In genomic region chr12:124566181-124567034, GRCh38 we compare ENCODE assay signal across 1 cellular context.
TF ChIP-seq lines count a peak whose summit lies in the region.

No MANE protein-coding gene starts in this region.

TF ChIP-seq in K562, 482 proteins besides CTCF, POLR2A, EP300 and RAD21 (continued from another document):
- TF ChIP-seq RERE (CRISPR knock-in tag; IDR thresholded peaks at IDR 0.05; ENCODE audit: borderline replicate concordance) (no peak), ZNF717 (CRISPR knock-in tag; IDR thresholded peaks at IDR 0.05) (no peak), FOXK2 (conservative IDR thresholded peaks at IDR 0.05 in 1 of 2, IDR thresholded peaks at IDR 0.05 in 1 of 2; ENCODE audit: low read depth in 2 of 2) (no peak), ZNF785 (CRISPR knock-in tag; IDR thresholded peaks at IDR 0.05) (no peak), BDP1 (IDR thresholded peaks at IDR 0.05; ENCODE audit: insufficient read depth, insufficient read length) (no peak), ZFX (CRISPR knock-in tag; IDR thresholded peaks at IDR 0.05) (peak; percentile 31), DNMT1 (IDR thresholded peaks at IDR 0.05) (no peak), ELF2 (CRISPR knock-in tag; IDR thresholded peaks at IDR 0.05) (0 out of 2 replicates have a peak, but pooled peaks have one; percentile 35), KDM1A (IDR thresholded peaks at IDR 0.05) (peak in 1 of 2 experiments; percentile 40; a peak in 1 of 4 replicates), SREBF2 (CRISPR knock-in tag; IDR thresholded peaks at IDR 0.05) (no peak), NR3C1 (CRISPR knock-in tag; IDR thresholded peaks at IDR 0.05) (no peak), ZNF707 (CRISPR knock-in tag; conservative IDR thresholded peaks at IDR 0.05) (no peak), E2F8 (IDR thresholded peaks at IDR 0.05; ENCODE audit: low read depth, partially characterized antibody) (no peak), SMAD3 (CRISPR knock-in tag; conservative IDR thresholded peaks at IDR 0.05) (no peak), EZH2 (IDR thresholded peaks at IDR 0.05; ENCODE audit: borderline replicate concordance, low read depth, low read length) (no peak), IRF2 (CRISPR knock-in tag; IDR thresholded peaks at IDR 0.05) (no peak), PML (IDR thresholded peaks at IDR 0.05; ENCODE audit: low read length) (no peak), NONO (IDR thresholded peaks at IDR 0.05; ENCODE audit: low read depth in 2 of 2, low read length in 1 of 2) (no peak)
- TF ChIP-seq, protein P1, sequence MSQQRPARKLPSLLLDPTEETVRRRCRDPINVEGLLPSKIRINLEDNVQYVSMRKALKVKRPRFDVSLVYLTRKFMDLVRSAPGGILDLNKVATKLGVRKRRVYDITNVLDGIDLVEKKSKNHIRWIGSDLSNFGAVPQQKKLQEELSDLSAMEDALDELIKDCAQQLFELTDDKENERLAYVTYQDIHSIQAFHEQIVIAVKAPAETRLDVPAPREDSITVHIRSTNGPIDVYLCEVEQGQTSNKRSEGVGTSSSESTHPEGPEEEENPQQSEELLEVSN (IDR thresholded peaks at IDR 0.05; ENCODE audit: borderline replicate concordance in 1 of 2, extremely low read depth in 1 of 2, insufficient read depth in 1 of 2, insufficient read length in 1 of 2, low read depth in 1 of 2, low read length in 1 of 2, poor library complexity in 1 of 2, severe bottlenecking in 1 of 2), result peak in 1 of 2 experiments; percentile 31
- TF ChIP-seq, protein P2, sequence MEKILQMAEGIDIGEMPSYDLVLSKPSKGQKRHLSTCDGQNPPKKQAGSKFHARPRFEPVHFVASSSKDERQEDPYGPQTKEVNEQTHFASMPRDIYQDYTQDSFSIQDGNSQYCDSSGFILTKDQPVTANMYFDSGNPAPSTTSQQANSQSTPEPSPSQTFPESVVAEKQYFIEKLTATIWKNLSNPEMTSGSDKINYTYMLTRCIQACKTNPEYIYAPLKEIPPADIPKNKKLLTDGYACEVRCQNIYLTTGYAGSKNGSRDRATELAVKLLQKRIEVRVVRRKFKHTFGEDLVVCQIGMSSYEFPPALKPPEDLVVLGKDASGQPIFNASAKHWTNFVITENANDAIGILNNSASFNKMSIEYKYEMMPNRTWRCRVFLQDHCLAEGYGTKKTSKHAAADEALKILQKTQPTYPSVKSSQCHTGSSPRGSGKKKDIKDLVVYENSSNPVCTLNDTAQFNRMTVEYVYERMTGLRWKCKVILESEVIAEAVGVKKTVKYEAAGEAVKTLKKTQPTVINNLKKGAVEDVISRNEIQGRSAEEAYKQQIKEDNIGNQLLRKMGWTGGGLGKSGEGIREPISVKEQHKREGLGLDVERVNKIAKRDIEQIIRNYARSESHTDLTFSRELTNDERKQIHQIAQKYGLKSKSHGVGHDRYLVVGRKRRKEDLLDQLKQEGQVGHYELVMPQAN (IDR thresholded peaks at IDR 0.05; ENCODE audit: borderline replicate concordance), result 0 out of 2 replicates have a peak, but pooled peaks have one; percentile 20
- TF ChIP-seq, protein P3, sequence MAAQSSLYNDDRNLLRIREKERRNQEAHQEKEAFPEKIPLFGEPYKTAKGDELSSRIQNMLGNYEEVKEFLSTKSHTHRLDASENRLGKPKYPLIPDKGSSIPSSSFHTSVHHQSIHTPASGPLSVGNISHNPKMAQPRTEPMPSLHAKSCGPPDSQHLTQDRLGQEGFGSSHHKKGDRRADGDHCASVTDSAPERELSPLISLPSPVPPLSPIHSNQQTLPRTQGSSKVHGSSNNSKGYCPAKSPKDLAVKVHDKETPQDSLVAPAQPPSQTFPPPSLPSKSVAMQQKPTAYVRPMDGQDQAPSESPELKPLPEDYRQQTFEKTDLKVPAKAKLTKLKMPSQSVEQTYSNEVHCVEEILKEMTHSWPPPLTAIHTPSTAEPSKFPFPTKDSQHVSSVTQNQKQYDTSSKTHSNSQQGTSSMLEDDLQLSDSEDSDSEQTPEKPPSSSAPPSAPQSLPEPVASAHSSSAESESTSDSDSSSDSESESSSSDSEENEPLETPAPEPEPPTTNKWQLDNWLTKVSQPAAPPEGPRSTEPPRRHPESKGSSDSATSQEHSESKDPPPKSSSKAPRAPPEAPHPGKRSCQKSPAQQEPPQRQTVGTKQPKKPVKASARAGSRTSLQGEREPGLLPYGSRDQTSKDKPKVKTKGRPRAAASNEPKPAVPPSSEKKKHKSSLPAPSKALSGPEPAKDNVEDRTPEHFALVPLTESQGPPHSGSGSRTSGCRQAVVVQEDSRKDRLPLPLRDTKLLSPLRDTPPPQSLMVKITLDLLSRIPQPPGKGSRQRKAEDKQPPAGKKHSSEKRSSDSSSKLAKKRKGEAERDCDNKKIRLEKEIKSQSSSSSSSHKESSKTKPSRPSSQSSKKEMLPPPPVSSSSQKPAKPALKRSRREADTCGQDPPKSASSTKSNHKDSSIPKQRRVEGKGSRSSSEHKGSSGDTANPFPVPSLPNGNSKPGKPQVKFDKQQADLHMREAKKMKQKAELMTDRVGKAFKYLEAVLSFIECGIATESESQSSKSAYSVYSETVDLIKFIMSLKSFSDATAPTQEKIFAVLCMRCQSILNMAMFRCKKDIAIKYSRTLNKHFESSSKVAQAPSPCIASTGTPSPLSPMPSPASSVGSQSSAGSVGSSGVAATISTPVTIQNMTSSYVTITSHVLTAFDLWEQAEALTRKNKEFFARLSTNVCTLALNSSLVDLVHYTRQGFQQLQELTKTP (IDR thresholded peaks at IDR 0.05; ENCODE audit: low read depth in 1 of 2, partially characterized antibody in 2 of 2), result no peak
